ENCODE assay signal across 6 cellular contexts in genomic region chr19:2150794-2151338, GRCh38. TPM values are rescaled to one million over a fixed set of nuclear protein-coding genes. Genes with fewer than 3 reads are reported as not detected.
DNase-seq lines count a peak whose midpoint lies in the region; ATAC-seq and TF ChIP-seq lines count a peak whose summit lies in the region.

No MANE protein-coding gene starts in this region.

- POLR2A ChIA-PET in AG04449 (lab: Yijun Ruan, JAX): interaction anchor here (1.3 kb wide), 1 partner anchor 35 kb away, joined by 5 read pairs; no protein-coding TSS in a partner anchor
- POLR2A ChIA-PET in HCT116 (lab: Charles Lee): no interaction called here
- POLR2A ChIA-PET in activated CD4-positive, alpha-beta memory T cell treated with anti-CD3 and anti-CD28 coated beads for 36 hours (lab: Charles Lee): interaction anchor here (1.0 to 1.1 kb wide), 2 partner anchors 90 to 254 kb away, joined by 3 to 4 read pairs; no protein-coding TSS in a partner anchor

- H3K4me1 Mint-ChIP-seq in activated CD4-positive, alpha-beta memory T cell treated with anti-CD3 and anti-CD28 coated beads for 36 hours (ENCODE audit: low read depth): peaks cover 44% of the 10 kb centered on the region

- peak overlapping the region; percentile 84 for H3K27ac ChIP-seq in HCT116 (ENCODE audit: low read depth, low read length)

- H3K4me3 ChIP-seq in AG04449 (ENCODE audit: low read depth, low read length) (peak overlapping the region; percentile 92), HCT116 (replicated peaks in 1 of 2; ENCODE audit: low read depth in 1 of 2, low read length in 2 of 2) (peak overlapping the region; percentile 96 to 100), kidney epithelial cell (ENCODE audit: low read depth, low read length) (peak overlapping the region; percentile 99)

- RAD21 ChIA-PET in HCT116 (lab: Charles Lee; ENCODE audit: low non-redundant PET in 1 of 2, low total read pairs in 2 of 2, uncharacterized antibody in 2 of 2, unreplicated experiment in 2 of 2): no interaction called here

- H3K36me3 ChIP-seq in HCT116 (ENCODE audit: control insufficient read depth in 1 of 2, insufficient read depth in 2 of 2, low read length in 2 of 2) (peaks cover 0 to 6% of the 10 kb centered on the region in 2 experiments; a peak in 2 of 4 replicates), kidney epithelial cell (ENCODE audit: control insufficient read depth, insufficient read depth, low read length) (no peaks in the 10 kb centered on the region)

- no peaks in the 10 kb centered on the region for H3K9me3 ChIP-seq in HCT116 (ENCODE audit: control insufficient read depth in 1 of 2, insufficient read depth in 1 of 2, low read depth in 1 of 2, low read length in 2 of 2)

- peaks cover 5% of the 10 kb centered on the region for H3K36me3 Mint-ChIP-seq in activated CD4-positive, alpha-beta memory T cell treated with anti-CD3 and anti-CD28 coated beads for 36 hours

- peaks cover 41 to 53% of the 10 kb centered on the region in 2 experiments for H3K4me1 ChIP-seq in HCT116 (ENCODE audit: control insufficient read depth in 1 of 2, insufficient read depth in 2 of 2, low read length in 2 of 2)

- TF ChIP-seq POLR2A in HCT116 (IDR thresholded peaks at IDR 0.05; ENCODE audit: borderline replicate concordance, extremely low read depth, insufficient read depth, insufficient read length): no peak

- BruUV-seq in HCT116 (replicated peaks; lab: Mats Ljungman, UMichigan): no TSS peak

- no peaks in the 10 kb centered on the region for H3K27me3 Mint-ChIP-seq in activated CD4-positive, alpha-beta memory T cell treated with anti-CD3 and anti-CD28 coated beads for 36 hours

- H3K4me2 ChIP-seq in HCT116 (ENCODE audit: low read length): peak overlapping the region; percentile 82

- H3K4me3 Mint-ChIP-seq in activated CD4-positive, alpha-beta memory T cell treated with anti-CD3 and anti-CD28 coated beads for 36 hours: peak overlapping the region; percentile 82

- TF ChIP-seq RAD21 in HCT116 (IDR thresholded peaks at IDR 0.05; ENCODE audit: low read depth): no peak

- H3K9me3 Mint-ChIP-seq in activated CD4-positive, alpha-beta memory T cell treated with anti-CD3 and anti-CD28 coated beads for 36 hours: no peaks in the 10 kb centered on the region

- H3K79me2 ChIP-seq in HCT116 (ENCODE audit: insufficient read depth, low read length): peaks cover 53% of the 10 kb centered on the region

- intact Hi-C loops in HCT116 (cut with micrococcal nuclease): loop anchor here (5.0 to 10.0 kb wide), 5 partner anchors 119 to 464 kb away; partner anchors contain the start of genes ADAT3, BTBD2 and SCAMP4
- intact Hi-C loops in activated CD4-positive, alpha-beta memory T cell treated with anti-CD3 and anti-CD28 coated beads for 36 hours (cut with micrococcal nuclease): loop anchor here (1.0 to 5.0 kb wide), 6 partner anchors 12 to 176 kb away; partner anchors contain the start of genes DOT1L, IZUMO4, LSM7 and MOB3A

- H2AFZ ChIP-seq in HCT116 (ENCODE audit: low read depth, low read length, poor library complexity, severe bottlenecking): no peak overlapping the region

- ATAC-seq in HCT116: peak; percentile 10

- H3K9ac ChIP-seq in HCT116 (ENCODE audit: low read length): peak overlapping the region; percentile 99

- H3K27ac Mint-ChIP-seq in activated CD4-positive, alpha-beta memory T cell treated with anti-CD3 and anti-CD28 coated beads for 36 hours: peak overlapping the region; percentile 82

- no peak for TF ChIP-seq CTCF in AG04449 (IDR thresholded peaks at IDR 0.05; ENCODE audit: insufficient read depth, low read length, missing control alignments)
- no peak for TF ChIP-seq CTCF in HCT116 (IDR thresholded peaks at IDR 0.05 in 2 of 3, conservative IDR thresholded peaks at IDR 0.05 in 1 of 3; ENCODE audit: borderline replicate concordance in 1 of 3, insufficient read depth in 1 of 3, low read depth in 2 of 3, low read length in 2 of 3)
- TF ChIP-seq CTCF in kidney epithelial cell (IDR thresholded peaks at IDR 0.05; ENCODE audit: insufficient read depth, low read length, poor library complexity, severe bottlenecking): no peak

- H3K27me3 ChIP-seq in HCT116 (ENCODE audit: insufficient read depth, low read length) (no peaks in the 10 kb centered on the region), kidney epithelial cell (ENCODE audit: control insufficient read depth, insufficient read depth, low read length) (no peaks in the 10 kb centered on the region)

- no peaks in the 10 kb centered on the region for H3K9me2 ChIP-seq in HCT116 (ENCODE audit: insufficient read depth)

- no peaks in the 10 kb centered on the region; the same call in 1 of the 2 replicates for H4K20me1 ChIP-seq in HCT116 (ENCODE audit: insufficient read depth)

- no peak for DNase-seq in AG04449 (ENCODE audit: low read depth, low spot score)
- no peak for DNase-seq in HCT116 (ENCODE audit: low read depth, low spot score)
- DNase-seq in activated CD4-positive, alpha-beta memory T cell treated with anti-CD3 and anti-CD28 coated beads for 36 hours: peak; percentile 33
- DNase-seq in kidney epithelial cell (ENCODE audit: low read depth): no peak
- DNase-seq in SK-N-DZ (ENCODE audit: low spot score): no peak
- DNase-seq in occipital lobe (lab: John Stamatoyannopoulos, UW): no peak

- CTCF ChIA-PET in AG04449 (lab: Yijun Ruan, JAX): interaction anchor here (1.6 to 3.4 kb wide), 4 partner anchors 120 to 242 kb away, joined by 3 to 14 read pairs (median 5); no protein-coding TSS in a partner anchor
- CTCF ChIA-PET in HCT116 (lab: Charles Lee): no interaction called here
- CTCF ChIA-PET in activated CD4-positive, alpha-beta memory T cell treated with anti-CD3 and anti-CD28 coated beads for 36 hours (lab: Charles Lee): interaction anchor here (0.5 to 2.4 kb wide), 2 partner anchors 111 to 430 kb away, joined by 3 to 9 read pairs; no protein-coding TSS in a partner anchor

TF ChIP-seq in HCT116, 20 proteins besides CTCF, POLR2A, EP300 and RAD21:
- TF ChIP-seq ZFX (IDR thresholded peaks at IDR 0.05): peak; percentile 99
- no peak for TF ChIP-seq EZH2 (IDR thresholded peaks at IDR 0.05)

RNA-seq across cellular contexts. Expression of gene AP3D1, which starts 0.5 kb away (rescaled TPM):
- total RNA-seq in HCT116 (2021; ENCODE audit: unreplicated experiment) (137 TPM), kidney epithelial cell (178 and 194 TPM in 2 replicates), occipital lobe (64.3 TPM)
- polyA plus RNA-seq in HCT116 (2012): 156 and 181 TPM in 2 replicates
- 10 to 100 TPM; 84.6 to 89.1 TPM for total RNA-seq in activated CD4-positive, alpha-beta memory T cell treated with anti-CD3 and anti-CD28 coated beads for 36 hours
- 50.3 and 54.1 TPM in 2 replicates for polyA plus RNA-seq in SK-N-DZ (2014; cell fraction: cytosol; rRNA removed)
- 93.0 and 103 TPM in 2 replicates for polyA plus RNA-seq in SK-N-DZ (2014; cell fraction: nucleus; rRNA removed)

RNA-seq across cellular contexts. Expression of gene DOT1L, which starts 12.9 kb away (rescaled TPM):
- total RNA-seq in HCT116 (2021; ENCODE audit: unreplicated experiment): 48.9 TPM
- 21.2 and 27.0 TPM in 2 replicates for polyA plus RNA-seq in HCT116 (2012)
- 10 to 100 TPM; 50.2 to 53.7 TPM for total RNA-seq in activated CD4-positive, alpha-beta memory T cell treated with anti-CD3 and anti-CD28 coated beads for 36 hours
- total RNA-seq in kidney epithelial cell: 12.0 and 15.7 TPM in 2 replicates
- polyA plus RNA-seq in SK-N-DZ (2014; cell fraction: cytosol; rRNA removed): 14.9 and 22.7 TPM in 2 replicates
- 73.6 and 154 TPM in 2 replicates for polyA plus RNA-seq in SK-N-DZ (2014; cell fraction: nucleus; rRNA removed)
- 4.7 TPM for total RNA-seq in occipital lobe

RNA-seq across cellular contexts. Expression of gene IZUMO4, which starts 54.2 kb away (rescaled TPM):
- 6.1 TPM for total RNA-seq in HCT116 (2021; ENCODE audit: unreplicated experiment)
- polyA plus RNA-seq in HCT116 (2012): 6.7 and 12.8 TPM in 2 replicates
- 10 to 100 TPM; 14.2 to 16.4 TPM for total RNA-seq in activated CD4-positive, alpha-beta memory T cell treated with anti-CD3 and anti-CD28 coated beads for 36 hours
- 1.6 and 3.8 TPM in 2 replicates for total RNA-seq in kidney epithelial cell
- 0.27 and 1.7 TPM in 2 replicates for polyA plus RNA-seq in SK-N-DZ (2014; cell fraction: cytosol; rRNA removed)
- polyA plus RNA-seq in SK-N-DZ (2014; cell fraction: nucleus; rRNA removed): 6.8 and 9.5 TPM in 2 replicates
- 2.2 TPM for total RNA-seq in occipital lobe

RNA-seq across cellular contexts. Expression of gene MOB3A, which starts 54.7 kb away (rescaled TPM):
- 32.1 TPM for total RNA-seq in HCT116 (2021; ENCODE audit: unreplicated experiment)
- 39.3 and 39.8 TPM in 2 replicates for polyA plus RNA-seq in HCT116 (2012)
- total RNA-seq in activated CD4-positive, alpha-beta memory T cell treated with anti-CD3 and anti-CD28 coated beads for 36 hours: 100 to 1,000 TPM; 117 to 122 TPM
- total RNA-seq in kidney epithelial cell: 40.3 and 62.0 TPM in 2 replicates
- polyA plus RNA-seq in SK-N-DZ (2014; cell fraction: cytosol; rRNA removed): 7.2 and 8.4 TPM in 2 replicates
- 3.4 and 4.2 TPM in 2 replicates for polyA plus RNA-seq in SK-N-DZ (2014; cell fraction: nucleus; rRNA removed)
- total RNA-seq in occipital lobe: 14.2 TPM
